Comparison of ENCODE assay signal across 16 cellular contexts in genomic region chr17:19316756-19317358, GRCh38. TPM values are rescaled to one million over a fixed set of nuclear protein-coding genes. Genes with fewer than 3 reads are reported as not detected.
DNase-seq lines count a peak whose midpoint lies in the region; ATAC-seq and TF ChIP-seq lines count a peak whose summit lies in the region.
"Had no signal": no experiment of that assay in that cellular context is flagged by ENCODE, and none has a peak within 500 bp of the region (broad histone marks: within the 10 kb centered on the region; RNA-seq: fewer than 3 reads in every experiment).

No MANE protein-coding gene starts in this region.

- TF ChIP-seq POLR2A in gastrocnemius medialis (IDR thresholded peaks at IDR 0.05): no peak

- ATAC-seq in gastrocnemius medialis: no peak
- ATAC-seq in naive thymus-derived CD8-positive, alpha-beta T cell: no peak

- intact Hi-C loops in gastrocnemius medialis (cut with DNase I; ENCODE audit: low total_unique reads): no loop called here

- in situ Hi-C loops in gastrocnemius medialis (cut with MboI; ENCODE audit: low sequenced_read_pairs in 4 of 4): no loop called here

- H3K9me3 ChIP-seq in HUES64 (ENCODE audit: insufficient read depth, low read depth, low read length) (no peaks in the 10 kb centered on the region), gastrocnemius medialis (no peaks in the 10 kb centered on the region)

- no peak for DNase-seq in caudate nucleus (lab: John Stamatoyannopoulos, UW)
- DNase-seq in left kidney (ENCODE audit: low read depth, low spot score): peak; percentile 90
- DNase-seq in gastrocnemius medialis: no peak
- no peak for DNase-seq in HUDEP-2 (lab: John Stamatoyannopoulos, UW; ENCODE audit: unreplicated experiment in 76 of 76)
- DNase-seq in DMS 273 treated with DMSO at 0.1 percent for 48 hours (lab: John Stamatoyannopoulos, UW): no peak
- no peak for DNase-seq in naive thymus-derived CD8-positive, alpha-beta T cell
- no peak for DNase-seq in T1000 (lab: John Stamatoyannopoulos, UW)
- DNase-seq: activated CD8-positive, alpha-beta memory T cell treated with anti-CD3 and anti-CD28 coated beads, Interleukin-2, amount 50 U/mL, for 48 hours; activated naive CD8-positive, alpha-beta T cell treated with anti-CD3 and anti-CD28 coated beads, Interleukin-2, amount 10 ng/mL, durations not matched to agents 7 days and 5 days; effector CD4-positive, alpha-beta T cell; naive B cell; NCI-H1105; stimulated activated CD4-positive, alpha-beta T cell treated with anti-CD3 and anti-CD28 coated beads, Interleukin-2, amount 100 ng/mL, for 24 hours had no signal

- H3K9ac ChIP-seq in HUES64 (ENCODE audit: low read depth, low read length): no peak overlapping the region

- no peaks in the 10 kb centered on the region for H3K36me3 Mint-ChIP-seq in naive thymus-derived CD8-positive, alpha-beta T cell
- H3K36me3 Mint-ChIP-seq: activated naive CD8-positive, alpha-beta T cell treated with anti-CD3 and anti-CD28 coated beads, Interleukin-2, amount 10 ng/mL, durations not matched to agents 7 days and 5 days; stimulated activated effector memory CD8-positive, alpha-beta T cell treated with anti-CD3 and anti-CD28 coated beads, Interleukin-12 subunit alpha, Interleukin-12 subunit beta, amount 100 ng/mL, for 72 hours had no signal

- H3K4me3 Mint-ChIP-seq in naive thymus-derived CD8-positive, alpha-beta T cell: no peak overlapping the region
- H3K4me3 Mint-ChIP-seq: activated naive CD8-positive, alpha-beta T cell treated with anti-CD3 and anti-CD28 coated beads, Interleukin-2, amount 10 ng/mL, durations not matched to agents 7 days and 5 days; stimulated activated effector memory CD8-positive, alpha-beta T cell treated with anti-CD3 and anti-CD28 coated beads, Interleukin-12 subunit alpha, Interleukin-12 subunit beta, amount 100 ng/mL, for 72 hours had no signal

- no peak for TF ChIP-seq CTCF in gastrocnemius medialis (IDR thresholded peaks at IDR 0.05 in 4 of 5, conservative IDR thresholded peaks at IDR 0.05 in 1 of 5)

- H3K36me3 ChIP-seq in HUES64 (ENCODE audit: insufficient read depth, low read length) (peaks cover 30% of the 10 kb centered on the region), gastrocnemius medialis (peaks cover 0 to 17% of the 10 kb centered on the region in 2 donors)

- H3K27ac ChIP-seq in HUES64 (ENCODE audit: low read depth, low read length) (peak overlapping the region; percentile 61), caudate nucleus (ENCODE audit: low read depth, low read length) (peak overlapping the region; percentile 90), gastrocnemius medialis (peak overlapping the region; percentile 16 to 63 (median 40))

- H3K27ac Mint-ChIP-seq in naive thymus-derived CD8-positive, alpha-beta T cell: peak overlapping the region in 1 of 10 donors; percentile 67
- H3K27ac Mint-ChIP-seq: activated naive CD8-positive, alpha-beta T cell treated with anti-CD3 and anti-CD28 coated beads, Interleukin-2, amount 10 ng/mL, durations not matched to agents 7 days and 5 days; CD14-positive monocyte; stimulated activated effector memory CD8-positive, alpha-beta T cell treated with anti-CD3 and anti-CD28 coated beads, Interleukin-12 subunit alpha, Interleukin-12 subunit beta, amount 100 ng/mL, for 72 hours had no signal

- peaks cover 17% of the 10 kb centered on the region for H3K4me1 ChIP-seq in HUES64 (ENCODE audit: insufficient read depth, low read length)
- peaks cover 17 to 29% of the 10 kb centered on the region in 2 donors for H3K4me1 ChIP-seq in gastrocnemius medialis

- H3K27me3 ChIP-seq in HUES64 (ENCODE audit: insufficient read depth, low read length) (no peaks in the 10 kb centered on the region), gastrocnemius medialis (no peaks in the 10 kb centered on the region)

- H3K4me3 ChIP-seq in HUES64 (ENCODE audit: low read length): no peak overlapping the region
- no peak overlapping the region for H3K4me3 ChIP-seq in gastrocnemius medialis

- POLR2A ChIA-PET in naive thymus-derived CD8-positive, alpha-beta T cell (lab: Charles Lee): interaction anchor here (0.7 kb wide), 1 partner anchor 11 kb away, joined by 4 read pairs; no protein-coding TSS in a partner anchor

- peaks cover 0 to 2% (median 0%) of the 10 kb centered on the region in 4 donors for H3K4me1 Mint-ChIP-seq in naive thymus-derived CD8-positive, alpha-beta T cell
- H3K4me1 Mint-ChIP-seq: stimulated activated effector memory CD8-positive, alpha-beta T cell treated with anti-CD3 and anti-CD28 coated beads, Interleukin-12 subunit alpha, Interleukin-12 subunit beta, amount 100 ng/mL, for 72 hours had no signal

- no peaks in the 10 kb centered on the region for H3K9me3 Mint-ChIP-seq in naive thymus-derived CD8-positive, alpha-beta T cell
- H3K9me3 Mint-ChIP-seq: activated naive CD8-positive, alpha-beta T cell treated with anti-CD3 and anti-CD28 coated beads, Interleukin-2, amount 10 ng/mL, durations not matched to agents 7 days and 5 days; naive B cell; stimulated activated effector memory CD8-positive, alpha-beta T cell treated with anti-CD3 and anti-CD28 coated beads, Interleukin-12 subunit alpha, Interleukin-12 subunit beta, amount 100 ng/mL, for 72 hours had no signal

- WGBS in HUES64: 40% methylated on average over 2 of the region's 3 CpGs

- peaks cover 10 to 74% (median 39%) of the 10 kb centered on the region in 5 donors for H3K27me3 Mint-ChIP-seq in naive thymus-derived CD8-positive, alpha-beta T cell

RNA-seq across cellular contexts. Expression of gene B9D1, which starts 45.7 kb away (rescaled TPM):
- polyA plus RNA-seq in HUES64 (2013, experiment 1 of 2): 25.8 TPM
- polyA plus RNA-seq in HUES64 (2013, experiment 2 of 2): 26.4 TPM
- 10 to 100 TPM in 3 of 4 donors, 1 to 10 TPM in 1; 6.5 to 16.4 (median 14.5) TPM for total RNA-seq in gastrocnemius medialis
- 1 to 10 TPM; 1.9 to 3.1 TPM for total RNA-seq in naive thymus-derived CD8-positive, alpha-beta T cell
- 1 to 10 TPM in 1 of 3 donors, under 1 TPM in 2; 0.75 to 1.8 (median 0.91) TPM for polyA plus RNA-seq in naive thymus-derived CD8-positive, alpha-beta T cell
- polyA plus RNA-seq: CD14-positive monocyte had no signal

Comparison
In these comparisons a context has a peak if more than half of its experiments do, and no peak if none do; other contexts are left out.
1. H3K27ac ChIP-seq: peak in every context shown above with its lines; median percentile 90 in caudate nucleus; 61 in HUES64; 40 in gastrocnemius medialis.